Comparison of ENCODE assay signal across 19 cellular contexts in genomic region chr3:111601810-111602209, GRCh38. TPM values are rescaled to one million over a fixed set of nuclear protein-coding genes. Genes with fewer than 3 reads are reported as not detected.
"Had no signal": no experiment of that assay in that cellular context is flagged by ENCODE, and none has a peak within 500 bp of the region (broad histone marks: within the 10 kb centered on the region; RNA-seq: fewer than 3 reads in every experiment).

No MANE protein-coding gene starts in this region.

- H2AFZ ChIP-seq: parathyroid adenoma had no signal

- H3K27ac ChIP-seq: lower lobe of right lung, parathyroid adenoma, thyroid gland had no signal

- H3K36me3 ChIP-seq: lower lobe of right lung, thyroid gland had no signal

- H3K27ac Mint-ChIP-seq: brain; dendritic cell treated with granulocyte-macrophage colony-stimulating factor and Interleukin-4, amounts not matched to agents 40 ng/mL and 50 ng/mL, for 4 days had no signal

- H3K36me3 Mint-ChIP-seq: brain had no signal

- H3K4me3 Mint-ChIP-seq: activated T-cell treated with anti-CD3 and anti-CD28 coated beads, Interleukin-2, amount 50 U/mL, for 4 hours; brain; dendritic cell treated with granulocyte-macrophage colony-stimulating factor and Interleukin-4, amounts not matched to agents 40 ng/mL and 50 ng/mL, for 4 days; effector memory CD8-positive, alpha-beta T cell had no signal

- H3K9me3 Mint-ChIP-seq: activated T-cell treated with anti-CD3 and anti-CD28 coated beads, Interleukin-2, amount 50 U/mL, for 4 hours; brain; dendritic cell treated with granulocyte-macrophage colony-stimulating factor and Interleukin-4, amounts not matched to agents 40 ng/mL and 50 ng/mL, for 4 days; effector memory CD8-positive, alpha-beta T cell had no signal

- H3K4me3 ChIP-seq: lower lobe of right lung, thyroid gland had no signal

- H3K4me1 ChIP-seq: lower lobe of right lung, parathyroid adenoma had no signal

- H3K27me3 ChIP-seq: thyroid gland had no signal

- ATAC-seq: activated CD4-positive, CD25-positive, alpha-beta regulatory T cell treated with anti-CD3 and anti-CD28 coated beads, Interleukin-2, amount 50 U/mL, for 24 hours; activated T-cell treated with anti-CD3 and anti-CD28 coated beads, Interleukin-2, amount 50 U/mL, for 4 hours; effector memory CD8-positive, alpha-beta T cell; left cardiac atrium; lower lobe of right lung had no signal

- H3K4me1 Mint-ChIP-seq: brain had no signal

- H3K27me3 Mint-ChIP-seq: brain; dendritic cell treated with granulocyte-macrophage colony-stimulating factor and Interleukin-4, amounts not matched to agents 40 ng/mL and 50 ng/mL, for 4 days; effector memory CD8-positive, alpha-beta T cell had no signal

- H3K9ac ChIP-seq: parathyroid adenoma had no signal

- DNase-seq: activated CD8-positive, alpha-beta memory T cell treated with anti-CD3 and anti-CD28 coated beads for 24 hours; activated naive CD4-positive, alpha-beta T cell; activated T-cell treated with anti-CD3 and anti-CD28 coated beads, Interleukin-2, amount 50 U/mL, for 4 hours; amygdala; effector memory CD8-positive, alpha-beta T cell; erythroblast; glutamatergic neuron; left cardiac atrium; lower lobe of right lung; midbrain; retina; stimulated activated CD4-positive, alpha-beta T cell treated with anti-CD3 and anti-CD28 coated beads, Interleukin-15, amount 100 ng/mL, for 24 hours; stimulated activated CD4-positive, alpha-beta T cell treated with anti-CD3 and anti-CD28 coated beads, Interleukin-4, amount 100 ng/mL, for 24 hours; thyroid gland had no signal

- H3K9me3 ChIP-seq: lower lobe of right lung, thyroid gland had no signal

RNA-seq across cellular contexts. Expression of gene ZBED2, which starts 6.7 kb away (rescaled TPM):
- total RNA-seq: left cardiac atrium, skeletal muscle tissue had no signal
